ENCODE assay signal across 20 cellular contexts in genomic region chr18:9289698-9290097, GRCh38. TPM values are rescaled to one million over a fixed set of nuclear protein-coding genes. Genes with fewer than 3 reads are reported as not detected.
A peak's percentile ranks its signal among the peaks of the same experiment; 100 is the strongest.
DNase-seq lines count a peak whose midpoint lies in the region; ATAC-seq and TF ChIP-seq lines count a peak whose summit lies in the region.
"Had no signal": no experiment of that assay in that cellular context is flagged by ENCODE, and none has a peak within 500 bp of the region (broad histone marks: within the 10 kb centered on the region; RNA-seq: fewer than 3 reads in every experiment).

No MANE protein-coding gene starts in this region.

- H2BK15ac ChIP-seq in IMR-90 (ENCODE audit: low read depth, low read length), result peak overlapping the region; percentile 49; the same call in 2 of the 3 replicates

- H3K9ac ChIP-seq in IMR-90 (ENCODE audit: low read depth, low read length) (no peak overlapping the region), smooth muscle cell (ENCODE audit: low read depth) (no peak overlapping the region)
- H3K9ac ChIP-seq: KMS-11 had no signal

- TF ChIP-seq POLR2A in breast epithelium (IDR thresholded peaks at IDR 0.05) (no peak), IMR-90 (IDR thresholded peaks at IDR 0.05; ENCODE audit: low read depth, low read length) (no peak)

- H2AFZ ChIP-seq in IMR-90 (replicated peaks; ENCODE audit: low read length, poor library complexity), result no peak overlapping the region
- H2AFZ ChIP-seq in smooth muscle cell (ENCODE audit: low read depth), result no peak overlapping the region

- DNase-seq in MCF 10A (ENCODE audit: unreplicated experiment) (no peak), breast epithelium (ENCODE audit: low spot score in 2 of 2) (no peak), IMR-90 (no peak), epithelial cell of prostate (ENCODE audit: low read depth, low spot score) (no peak), smooth muscle cell (lab: John Stamatoyannopoulos, UW; ENCODE audit: unreplicated experiment) (no peak), BE2C (no peak)
- no peak for DNase-seq in CD8-positive, alpha-beta memory T cell
- DNase-seq: C1 segment of cervical spinal cord; Caco-2; CD4-positive, CD25-positive, alpha-beta regulatory T cell; DMS153; DMS79; GDM1; GOT3; H9 had no signal

- H3K27me3 ChIP-seq in breast epithelium (no peaks in the 10 kb centered on the region), IMR-90 (ENCODE audit: control insufficient read depth, insufficient read depth, low read length) (no peaks in the 10 kb centered on the region), smooth muscle cell (ENCODE audit: low read depth) (no peaks in the 10 kb centered on the region), BE2C (no peaks in the 10 kb centered on the region)
- H3K27me3 ChIP-seq in CD8-positive, alpha-beta memory T cell (ENCODE audit: insufficient read depth, low read length, poor library complexity, severe bottlenecking), result no peaks in the 10 kb centered on the region

- dilution Hi-C loops in IMR-90 (cut with HindIII; ENCODE audit: low sequenced_read_pairs, unreplicated experiment), result no loop called here

- H4K20me1 ChIP-seq in IMR-90 (ENCODE audit: insufficient read depth, low read length) (no peaks in the 10 kb centered on the region), smooth muscle cell (ENCODE audit: low read depth) (no peaks in the 10 kb centered on the region)

- peak overlapping the region; percentile 79; the same call in 1 of the 2 replicates for H3K23ac ChIP-seq in IMR-90 (ENCODE audit: low read depth, low read length)

- H4K91ac ChIP-seq in IMR-90 (ENCODE audit: insufficient read depth, low read depth, low read length), result peak overlapping the region; percentile 75

- intact Hi-C loops in MCF 10A (cut with micrococcal nuclease) (no loop called here), breast epithelium (cut with DNase I; ENCODE audit: low total_unique reads) (no loop called here), IMR-90 (cut with micrococcal nuclease) (loop anchor here (5.0 kb wide), 1 partner anchor 43 kb away; the partner anchor contains the start of gene TWSG1)

- peak overlapping the region; percentile 94 for H3K18ac ChIP-seq in IMR-90 (ENCODE audit: low read depth, low read length)

- TF ChIP-seq CTCF in MCF 10A (IDR thresholded peaks at IDR 0.05; ENCODE audit: unreplicated experiment) (no peak), breast epithelium (IDR thresholded peaks at IDR 0.05) (no peak), IMR-90 (conservative IDR thresholded peaks at IDR 0.05; ENCODE audit: low read depth, low read length) (no peak), smooth muscle cell (IDR thresholded peaks at IDR 0.05; ENCODE audit: borderline replicate concordance, insufficient read depth, poor library complexity, severe bottlenecking) (no peak), BE2C (IDR thresholded peaks at IDR 0.05; ENCODE audit: low read depth, low read length) (no peak)

- H3K4me3 Mint-ChIP-seq in MCF 10A (ENCODE audit: unreplicated experiment), result no peak overlapping the region
- H3K4me3 Mint-ChIP-seq in CD8-positive, alpha-beta memory T cell, result no peak overlapping the region
- H3K4me3 Mint-ChIP-seq: B cell; CD4-positive, CD25-positive, alpha-beta regulatory T cell; H9 had no signal

- H3K27ac Mint-ChIP-seq in MCF 10A (ENCODE audit: low read depth, unreplicated experiment), result peak overlapping the region; percentile 77
- H3K27ac Mint-ChIP-seq in CD8-positive, alpha-beta memory T cell, result no peak overlapping the region
- H3K27ac Mint-ChIP-seq: B cell, H9 had no signal

- TF ChIP-seq RAD21 in IMR-90 (IDR thresholded peaks at IDR 0.05; ENCODE audit: low read length), result no peak

- no peaks in the 10 kb centered on the region for H3F3A ChIP-seq in smooth muscle cell (ENCODE audit: low read depth)

- H3K9me3 Mint-ChIP-seq in MCF 10A (ENCODE audit: unreplicated experiment), result no peaks in the 10 kb centered on the region
- H3K9me3 Mint-ChIP-seq in CD8-positive, alpha-beta memory T cell, result peaks cover 12 to 36% (median 32%) of the 10 kb centered on the region in 5 donors

- in situ Hi-C loops in IMR-90 (cut with MboI; ENCODE audit: low sequenced_read_pairs), result no loop called here

- H3K79me2 ChIP-seq in smooth muscle cell (ENCODE audit: low read depth), result no peaks in the 10 kb centered on the region

- H3K79me1 ChIP-seq in IMR-90 (ENCODE audit: low read depth in 1 of 2, low read length in 2 of 2), result no peaks in the 10 kb centered on the region

- H3K36me3 ChIP-seq in breast epithelium (no peaks in the 10 kb centered on the region), IMR-90 (ENCODE audit: control insufficient read depth, insufficient read depth, low read length) (0 out of 2 replicates have a peak, but pooled peaks cover 3% of the 10 kb centered on the region), smooth muscle cell (ENCODE audit: low read depth) (no peaks in the 10 kb centered on the region), BE2C (no peaks in the 10 kb centered on the region)
- H3K36me3 ChIP-seq in CD8-positive, alpha-beta memory T cell (ENCODE audit: insufficient read depth, low read length), result no peaks in the 10 kb centered on the region

- CTCF ChIA-PET in MCF 10A (lab: Yijun Ruan, JAX) (interaction anchor here (0.6 kb wide), 2 partner anchors 244 to 440 kb away, joined by 3 read pairs; no protein-coding TSS in a partner anchor), IMR-90 (lab: Yijun Ruan, JAX) (no interaction called here)
- CTCF ChIA-PET in CD8-positive, alpha-beta memory T cell (lab: Charles Lee), result no interaction called here

- H2AK9ac ChIP-seq in IMR-90 (replicated peaks; ENCODE audit: low read depth, low read length, poor library complexity), result peak overlapping the region; percentile 61

- ATAC-seq in IMR-90 (ENCODE audit: low read depth) (no peak; the same call in 1 of the 2 replicates), GM19328 (IDR thresholded peaks at IDR 0.05; ENCODE audit: unreplicated experiment) (no peak)

- H4K5ac ChIP-seq in IMR-90 (ENCODE audit: low read depth, low read length), result peak overlapping the region; percentile 96

- H3K4me1 Mint-ChIP-seq in MCF 10A (ENCODE audit: insufficient read depth, unreplicated experiment), result no peaks in the 10 kb centered on the region
- no peaks in the 10 kb centered on the region for H3K4me1 Mint-ChIP-seq in CD8-positive, alpha-beta memory T cell
- H3K4me1 Mint-ChIP-seq: B cell had no signal

- H3K9me3 ChIP-seq in breast epithelium (peaks cover 10 to 16% of the 10 kb centered on the region in 2 donors), IMR-90 (ENCODE audit: control insufficient read depth, insufficient read depth, low read length) (peaks cover 6% of the 10 kb centered on the region), smooth muscle cell (replicated peaks; ENCODE audit: low read depth) (no peaks in the 10 kb centered on the region), BE2C (no peaks in the 10 kb centered on the region)
- no peaks in the 10 kb centered on the region for H3K9me3 ChIP-seq in CD8-positive, alpha-beta memory T cell (ENCODE audit: low read length)

- POLR2A ChIA-PET in MCF 10A (lab: Yijun Ruan, JAX), result interaction anchor here (0.6 to 1.3 kb wide), 3 partner anchors 45 to 1472 kb away, joined by 3 to 5 read pairs (median 4); partner anchors contain the start of gene TWSG1
- POLR2A ChIA-PET in IMR-90 (lab: Charles Lee; ENCODE audit: unreplicated experiment), result interaction anchor here (1.0 kb wide), 1 partner anchor 49 kb away, joined by 3 read pairs; no protein-coding TSS in a partner anchor
- POLR2A ChIA-PET in CD8-positive, alpha-beta memory T cell (lab: Charles Lee), result no interaction called here

- peak overlapping the region; percentile 91 for H3K14ac ChIP-seq in IMR-90 (replicated peaks; ENCODE audit: low read depth, low read length)

- H2BK5ac ChIP-seq in IMR-90 (ENCODE audit: low read depth, low read length, poor library complexity, severe bottlenecking), result peak overlapping the region; percentile 99

- peak overlapping the region; percentile 93 for H2BK120ac ChIP-seq in IMR-90 (ENCODE audit: low read depth, low read length)

- H4K8ac ChIP-seq in IMR-90 (ENCODE audit: low read depth in 2 of 2, low read length in 2 of 2), result peak overlapping the region in 1 of 2 experiments; percentile 83; a peak in 3 of 4 replicates

- peak overlapping the region; percentile 79; the same call in 1 of the 2 replicates for H3K56ac ChIP-seq in IMR-90 (ENCODE audit: extremely low read depth, insufficient read depth, low read length)

- no peaks in the 10 kb centered on the region for H3K4me1 ChIP-seq in breast epithelium
- H3K4me1 ChIP-seq in IMR-90 (ENCODE audit: control insufficient read depth, insufficient read depth, low read length), result peaks cover 8% of the 10 kb centered on the region
- H3K4me1 ChIP-seq in smooth muscle cell (ENCODE audit: low read depth), result peaks cover 4% of the 10 kb centered on the region
- no peaks in the 10 kb centered on the region for H3K4me1 ChIP-seq in BE2C
- H3K4me1 ChIP-seq in CD8-positive, alpha-beta memory T cell (ENCODE audit: insufficient read depth, low read length), result no peaks in the 10 kb centered on the region
- H3K4me1 ChIP-seq: Caco-2 had no signal

- H3K9me1 ChIP-seq in IMR-90 (ENCODE audit: insufficient read depth, low read length), result 0 out of 2 replicates have a peak, but pooled peaks cover 3% of the 10 kb centered on the region

- H2BK20ac ChIP-seq in IMR-90 (ENCODE audit: low read depth, low read length), result peak overlapping the region; percentile 96

- H3K27me3 Mint-ChIP-seq in MCF 10A (ENCODE audit: insufficient read depth, unreplicated experiment), result no peaks in the 10 kb centered on the region
- H3K27me3 Mint-ChIP-seq in CD8-positive, alpha-beta memory T cell, result no peaks in the 10 kb centered on the region
- H3K27me3 Mint-ChIP-seq: B cell; CD4-positive, CD25-positive, alpha-beta regulatory T cell had no signal

- no peak overlapping the region for H3K27ac ChIP-seq in breast epithelium
- H3K27ac ChIP-seq in IMR-90 (ENCODE audit: insufficient read depth, low read length), result peak overlapping the region; percentile 93; the same call in 1 of the 2 replicates
- peak overlapping the region; percentile 19 for H3K27ac ChIP-seq in epithelial cell of prostate
- peak overlapping the region; percentile 42 for H3K27ac ChIP-seq in smooth muscle cell (ENCODE audit: low read depth)
- H3K27ac ChIP-seq in CD8-positive, alpha-beta memory T cell (ENCODE audit: low read depth, low read length), result no peak overlapping the region
- H3K27ac ChIP-seq: 22Rv1, HL-60, KMS-11 had no signal

- H2AK5ac ChIP-seq in IMR-90 (ENCODE audit: low read depth, low read length), result peak overlapping the region; percentile 88; the same call in 1 of the 2 replicates

- H3K36me3 Mint-ChIP-seq in MCF 10A (ENCODE audit: insufficient read depth, unreplicated experiment), result no peaks in the 10 kb centered on the region
- H3K36me3 Mint-ChIP-seq in CD8-positive, alpha-beta memory T cell, result peaks cover 6 to 30% (median 17%) of the 10 kb centered on the region in 3 donors

- H3K4ac ChIP-seq in IMR-90 (ENCODE audit: low read depth, low read length), result peak overlapping the region; percentile 93

- BruUV-seq in MCF 10A (replicated peaks; lab: Mats Ljungman, UMichigan), result no TSS peak
- no TSS peak for BruUV-seq in IMR-90 (replicated peaks; lab: Mats Ljungman, UMichigan)

- H3K4me3 ChIP-seq in breast epithelium (no peak overlapping the region), IMR-90 (ENCODE audit: insufficient read depth, low read depth, low read length) (no peak overlapping the region), smooth muscle cell (no peak overlapping the region), BE2C (ENCODE audit: low read depth, low read length) (no peak overlapping the region)
- H3K4me3 ChIP-seq in CD8-positive, alpha-beta memory T cell (ENCODE audit: low read length), result no peak overlapping the region

- H3K4me2 ChIP-seq in IMR-90 (ENCODE audit: low read depth, low read length) (no peak overlapping the region), smooth muscle cell (no peak overlapping the region)
- H3K4me2 ChIP-seq: KMS-11 had no signal

RNA-seq across cellular contexts. Expression of gene TWSG1, which starts 44.9 kb away (rescaled TPM):
- total RNA-seq in MCF 10A (2022), result 26.0 and 31.7 TPM in 2 replicates
- total RNA-seq in breast epithelium, result 10 to 100 TPM; 34.4 to 45.9 (median 42.7) TPM
- total RNA-seq in IMR-90 (2012; rRNA removed), result 115 and 151 TPM in 2 replicates
- polyA plus RNA-seq in IMR-90 (2012; rRNA removed), result 69.4 and 80.4 TPM in 2 replicates
- polyA plus RNA-seq in IMR-90 (2012; cell fraction: cytosol; rRNA removed), result 40.7 and 86.9 TPM in 2 replicates
- 10.9 and 32.1 TPM in 2 replicates for polyA plus RNA-seq in IMR-90 (2012; cell fraction: nucleus; rRNA removed; ENCODE audit: low replicate concordance)
- total RNA-seq in smooth muscle cell, result 104 and 148 TPM in 2 replicates
- 49.9 and 71.4 TPM in 2 replicates for polyA plus RNA-seq in smooth muscle cell
- 2.9 TPM for polyA plus RNA-seq in BE2C (2012; ENCODE audit: insufficient read depth, insufficient read length, low read depth)
- total RNA-seq in CD8-positive, alpha-beta memory T cell, result 10 to 100 TPM; 13.1 to 14.2 TPM
- 4.9 TPM for polyA plus RNA-seq in CD8-positive, alpha-beta memory T cell

Comparison
In these comparisons a context has a peak if more than half of its experiments do, and no peak if none do; other contexts are left out.
1. H3K27ac ChIP-seq: peak in IMR-90 (single experiment), epithelial cell of prostate (single experiment) and smooth muscle cell (single experiment); none in breast epithelium (0 of 2) and CD8-positive, alpha-beta memory T cell (single experiment).